ENCODE assay signal across 30 cellular contexts in the genomic region with DNA sequence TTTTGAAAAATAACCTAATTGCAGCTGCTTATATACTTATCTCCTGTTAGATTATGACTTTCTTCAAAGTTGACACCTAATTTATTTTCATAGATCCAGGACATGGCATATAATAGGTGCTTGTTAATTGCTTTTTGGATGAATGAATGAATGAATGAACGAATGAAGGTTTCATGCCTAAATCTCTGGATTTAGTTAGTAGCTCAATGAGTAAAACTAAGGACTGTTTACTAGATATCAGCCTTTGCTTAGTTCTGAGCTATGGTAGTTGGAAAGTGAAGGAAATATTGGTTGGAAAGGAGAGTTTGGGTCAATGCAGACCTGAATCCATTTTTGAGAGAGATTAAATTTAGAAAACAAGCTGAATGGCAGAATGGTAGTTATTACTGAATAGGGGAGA.
"Had no signal": no experiment of that assay in that cellular context is flagged by ENCODE, and none has a peak within 500 bp of the region (broad histone marks: within the 10 kb centered on the region; RNA-seq: fewer than 3 reads in every experiment).

No MANE protein-coding gene starts in this region.

- ATAC-seq: activated naive CD4-positive, alpha-beta T cell treated with anti-CD3 and anti-CD28 coated beads, Interleukin-2, amount 50 U/mL, for 72 hours; activated naive CD8-positive, alpha-beta T cell treated with anti-CD3 and anti-CD28 coated beads, Interleukin-2, amount 50 U/mL, for 24 hours; activated T-cell treated with anti-CD3 and anti-CD28 coated beads, Interleukin-2, amount 50 U/mL, for 4 hours; activated T-cell treated with anti-CD3 and anti-CD28 coated beads, Interleukin-2, amount 50 U/mL, for 72 hours; activated T-helper 17 cell treated with anti-CD3 and anti-CD28 coated beads, Interleukin-2, amount 50 U/mL, for 72 hours; body of pancreas had no signal

- H3K27ac ChIP-seq: adrenal gland, ascending aorta, body of pancreas, brain microvascular endothelial cell, breast epithelium, cardiac muscle cell had no signal

- H3K36me3 ChIP-seq: adrenal gland, ascending aorta, brain microvascular endothelial cell, breast epithelium, cardiac muscle cell had no signal

- H3K27me3 ChIP-seq: ascending aorta, body of pancreas, brain microvascular endothelial cell, breast epithelium, cardiac muscle cell had no signal

- H3K4me1 ChIP-seq: adrenal gland, ascending aorta, body of pancreas, breast epithelium had no signal

- H3K9me3 ChIP-seq: adrenal gland, ascending aorta, body of pancreas, breast epithelium had no signal

- DNase-seq: activated effector memory CD4-positive, alpha-beta T cell treated with anti-CD3 and anti-CD28 coated beads, Interleukin-2, amount 50 U/mL, for 16 hours; activated effector memory CD4-positive, alpha-beta T cell treated with Interleukin-2 at 50 U/mL for 16 hours; activated gamma-delta T cell; activated gamma-delta T cell treated with Interleukin-2 at 50 U/mL for 16 hours; activated naive CD4-positive, alpha-beta T cell; activated naive CD4-positive, alpha-beta T cell treated with anti-CD3 and anti-CD28 coated beads for 36 hours; activated naive CD4-positive, alpha-beta T cell treated with anti-CD3 and anti-CD28 coated beads, Interleukin-2, amount 10 ng/mL, durations not matched to agents 7 days and 5 days; activated naive CD4-positive, alpha-beta T cell treated with anti-CD3 and anti-CD28 coated beads, Interleukin-2, amount 50 U/mL, for 16 hours; activated naive CD4-positive, alpha-beta T cell treated with Interleukin-2 at 50 U/mL for 16 hours; activated naive CD8-positive, alpha-beta T cell treated with anti-CD3 and anti-CD28 coated beads for 36 hours; activated naive CD8-positive, alpha-beta T cell treated with anti-CD3 and anti-CD28 coated beads, Interleukin-2, amount 10 ng/mL, durations not matched to agents 7 days and 5 days; activated naive CD8-positive, alpha-beta T cell treated with anti-CD3 and anti-CD28 coated beads, Interleukin-2, amount 50 U/mL, for 24 hours; activated T-cell treated with anti-CD3 and anti-CD28 coated beads, Interleukin-2, amount 50 U/mL, for 4 hours; activated T-cell treated with anti-CD3 and anti-CD28 coated beads, Interleukin-2, amount 50 U/mL, for 48 hours; activated T-cell treated with anti-CD3 and anti-CD28 coated beads, Interleukin-2, amount 50 U/mL, for 72 hours; adrenal gland; amniotic stem cell; amygdala; anterior cingulate cortex; aorta; body of pancreas; brain microvascular endothelial cell; central memory CD4-positive, alpha-beta T cell; cerebellar nuclear complex had no signal

- FAIRE-seq: astrocyte had no signal

- H3K4me3 ChIP-seq: adrenal gland, ascending aorta, body of pancreas, breast epithelium, cardiac muscle cell had no signal
